ENCODE assay signal across 1 cellular context in genomic region chr11:116736763-116737162, GRCh38.
TF ChIP-seq lines count a peak whose summit lies in the region.

No MANE protein-coding gene starts in this region.

TF ChIP-seq in H1, 55 proteins besides CTCF, POLR2A, EP300 and RAD21:
- TF ChIP-seq SIX5 (IDR thresholded peaks at IDR 0.05; ENCODE audit: low read depth, low read length) = no peak
- no peak for TF ChIP-seq JUN (IDR thresholded peaks at IDR 0.05; ENCODE audit: low read depth, low read length)
- TF ChIP-seq SP2 (IDR thresholded peaks at IDR 0.05; ENCODE audit: low read length) = no peak
- no peak for TF ChIP-seq TAF7 (optimal IDR thresholded peaks at IDR 0.05; ENCODE audit: borderline replicate concordance, low read depth, low read length)
- TF ChIP-seq BACH1 (IDR thresholded peaks at IDR 0.05; ENCODE audit: low read length) = no peak
- TF ChIP-seq BCL11A (IDR thresholded peaks at IDR 0.05; ENCODE audit: low read depth in 2 of 2, low read length in 2 of 2) = no peak
- TF ChIP-seq RFX5 (IDR thresholded peaks at IDR 0.05; ENCODE audit: borderline replicate concordance, low read depth, low read length) = no peak
- TF ChIP-seq CEBPB (IDR thresholded peaks at IDR 0.05; ENCODE audit: low read depth, low read length) = no peak
- no peak for TF ChIP-seq CHD2 (IDR thresholded peaks at IDR 0.05; ENCODE audit: low read length)
- no peak for TF ChIP-seq EGR1 (IDR thresholded peaks at IDR 0.05; ENCODE audit: borderline replicate concordance, low read depth, low read length)
